2 cellular contexts compared by ENCODE assay signal in the genomic region with DNA sequence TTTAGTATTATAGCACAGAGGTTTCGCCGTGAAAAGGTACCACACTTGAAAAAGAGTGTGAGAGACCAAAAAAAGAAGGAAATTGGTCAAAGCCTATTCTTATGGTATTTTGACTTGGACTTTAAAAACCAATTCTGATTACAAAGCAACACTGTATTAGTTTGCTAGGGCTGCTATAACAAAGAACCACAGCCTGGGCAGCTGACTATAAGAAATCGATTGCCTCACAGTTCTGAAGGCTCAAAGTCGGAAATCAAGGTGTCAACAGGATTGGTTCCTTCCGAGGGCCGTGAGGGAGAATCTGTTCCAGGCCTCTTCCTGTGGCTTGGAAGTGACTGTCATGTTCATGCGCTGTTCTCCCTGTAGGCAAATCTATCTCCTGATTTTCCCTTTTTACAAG.
A peak's percentile ranks its signal among the peaks of the same experiment; 100 is the strongest.
TF ChIP-seq lines count a peak whose summit lies in the region.

No MANE protein-coding gene starts in this region.

TF ChIP-seq in HepG2, 621 proteins besides CTCF, POLR2A, EP300 and RAD21:
- TF ChIP-seq PHF21A (CRISPR knock-in tag; IDR thresholded peaks at IDR 0.05) (no peak), ZNF12 (CRISPR knock-in tag; IDR thresholded peaks at IDR 0.05) (peak; percentile 92)
TF ChIP-seq in HepG2: peak in this region for 1.

TF ChIP-seq in K562, 482 proteins besides CTCF, POLR2A, EP300 and RAD21:
- TF ChIP-seq ZNF12 (CRISPR knock-in tag; IDR thresholded peaks at IDR 0.05) (peak; percentile 93), NELFE (IDR thresholded peaks at IDR 0.05; ENCODE audit: insufficient read depth, insufficient read length) (no peak)
